ENCODE assay signal across 1 cellular context in the genomic region with DNA sequence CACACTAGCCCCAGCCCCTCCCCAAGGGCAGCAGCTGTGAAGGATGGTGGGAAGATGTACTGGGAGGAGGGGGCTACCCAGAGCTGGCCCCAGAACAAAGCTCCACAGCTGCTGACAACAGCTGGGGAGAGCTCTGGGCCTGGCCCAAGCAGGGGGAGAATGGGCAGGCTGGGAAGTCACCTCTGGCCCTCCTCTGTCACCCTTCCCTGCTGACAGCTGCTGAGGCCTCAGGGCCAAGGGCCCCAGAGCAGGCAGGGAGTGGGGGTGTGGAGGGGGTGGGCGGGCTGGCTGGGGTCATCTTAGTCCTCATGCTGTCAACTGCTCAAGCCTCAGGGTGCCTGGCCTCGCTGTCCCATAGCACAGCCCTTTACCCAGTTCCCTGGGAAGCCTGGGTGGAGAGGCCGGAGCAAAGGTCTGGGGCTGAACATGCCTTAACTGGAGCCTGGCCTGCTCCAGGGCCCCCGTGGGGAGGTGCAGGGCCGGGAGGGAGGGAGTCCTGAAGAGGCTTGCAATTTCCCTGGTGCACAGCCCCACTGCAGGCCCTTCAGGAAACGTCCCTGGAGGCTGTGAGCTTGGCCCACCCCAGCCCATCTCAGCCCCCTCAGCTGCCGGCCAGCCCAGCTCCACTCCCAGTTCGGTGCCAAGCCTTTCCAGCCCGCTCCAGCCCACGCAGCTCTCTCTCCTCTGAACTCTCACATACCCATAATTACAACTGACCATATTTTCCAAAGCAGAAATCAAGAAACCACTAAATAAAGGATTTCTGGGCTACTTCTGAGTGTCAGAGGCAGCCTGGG.
TF ChIP-seq lines count a peak whose summit lies in the region.

No MANE protein-coding gene starts in this region.

TF ChIP-seq in GM23338, 12 proteins besides CTCF, POLR2A, EP300 and RAD21 (continued from another document):
- TF ChIP-seq, protein P1, sequence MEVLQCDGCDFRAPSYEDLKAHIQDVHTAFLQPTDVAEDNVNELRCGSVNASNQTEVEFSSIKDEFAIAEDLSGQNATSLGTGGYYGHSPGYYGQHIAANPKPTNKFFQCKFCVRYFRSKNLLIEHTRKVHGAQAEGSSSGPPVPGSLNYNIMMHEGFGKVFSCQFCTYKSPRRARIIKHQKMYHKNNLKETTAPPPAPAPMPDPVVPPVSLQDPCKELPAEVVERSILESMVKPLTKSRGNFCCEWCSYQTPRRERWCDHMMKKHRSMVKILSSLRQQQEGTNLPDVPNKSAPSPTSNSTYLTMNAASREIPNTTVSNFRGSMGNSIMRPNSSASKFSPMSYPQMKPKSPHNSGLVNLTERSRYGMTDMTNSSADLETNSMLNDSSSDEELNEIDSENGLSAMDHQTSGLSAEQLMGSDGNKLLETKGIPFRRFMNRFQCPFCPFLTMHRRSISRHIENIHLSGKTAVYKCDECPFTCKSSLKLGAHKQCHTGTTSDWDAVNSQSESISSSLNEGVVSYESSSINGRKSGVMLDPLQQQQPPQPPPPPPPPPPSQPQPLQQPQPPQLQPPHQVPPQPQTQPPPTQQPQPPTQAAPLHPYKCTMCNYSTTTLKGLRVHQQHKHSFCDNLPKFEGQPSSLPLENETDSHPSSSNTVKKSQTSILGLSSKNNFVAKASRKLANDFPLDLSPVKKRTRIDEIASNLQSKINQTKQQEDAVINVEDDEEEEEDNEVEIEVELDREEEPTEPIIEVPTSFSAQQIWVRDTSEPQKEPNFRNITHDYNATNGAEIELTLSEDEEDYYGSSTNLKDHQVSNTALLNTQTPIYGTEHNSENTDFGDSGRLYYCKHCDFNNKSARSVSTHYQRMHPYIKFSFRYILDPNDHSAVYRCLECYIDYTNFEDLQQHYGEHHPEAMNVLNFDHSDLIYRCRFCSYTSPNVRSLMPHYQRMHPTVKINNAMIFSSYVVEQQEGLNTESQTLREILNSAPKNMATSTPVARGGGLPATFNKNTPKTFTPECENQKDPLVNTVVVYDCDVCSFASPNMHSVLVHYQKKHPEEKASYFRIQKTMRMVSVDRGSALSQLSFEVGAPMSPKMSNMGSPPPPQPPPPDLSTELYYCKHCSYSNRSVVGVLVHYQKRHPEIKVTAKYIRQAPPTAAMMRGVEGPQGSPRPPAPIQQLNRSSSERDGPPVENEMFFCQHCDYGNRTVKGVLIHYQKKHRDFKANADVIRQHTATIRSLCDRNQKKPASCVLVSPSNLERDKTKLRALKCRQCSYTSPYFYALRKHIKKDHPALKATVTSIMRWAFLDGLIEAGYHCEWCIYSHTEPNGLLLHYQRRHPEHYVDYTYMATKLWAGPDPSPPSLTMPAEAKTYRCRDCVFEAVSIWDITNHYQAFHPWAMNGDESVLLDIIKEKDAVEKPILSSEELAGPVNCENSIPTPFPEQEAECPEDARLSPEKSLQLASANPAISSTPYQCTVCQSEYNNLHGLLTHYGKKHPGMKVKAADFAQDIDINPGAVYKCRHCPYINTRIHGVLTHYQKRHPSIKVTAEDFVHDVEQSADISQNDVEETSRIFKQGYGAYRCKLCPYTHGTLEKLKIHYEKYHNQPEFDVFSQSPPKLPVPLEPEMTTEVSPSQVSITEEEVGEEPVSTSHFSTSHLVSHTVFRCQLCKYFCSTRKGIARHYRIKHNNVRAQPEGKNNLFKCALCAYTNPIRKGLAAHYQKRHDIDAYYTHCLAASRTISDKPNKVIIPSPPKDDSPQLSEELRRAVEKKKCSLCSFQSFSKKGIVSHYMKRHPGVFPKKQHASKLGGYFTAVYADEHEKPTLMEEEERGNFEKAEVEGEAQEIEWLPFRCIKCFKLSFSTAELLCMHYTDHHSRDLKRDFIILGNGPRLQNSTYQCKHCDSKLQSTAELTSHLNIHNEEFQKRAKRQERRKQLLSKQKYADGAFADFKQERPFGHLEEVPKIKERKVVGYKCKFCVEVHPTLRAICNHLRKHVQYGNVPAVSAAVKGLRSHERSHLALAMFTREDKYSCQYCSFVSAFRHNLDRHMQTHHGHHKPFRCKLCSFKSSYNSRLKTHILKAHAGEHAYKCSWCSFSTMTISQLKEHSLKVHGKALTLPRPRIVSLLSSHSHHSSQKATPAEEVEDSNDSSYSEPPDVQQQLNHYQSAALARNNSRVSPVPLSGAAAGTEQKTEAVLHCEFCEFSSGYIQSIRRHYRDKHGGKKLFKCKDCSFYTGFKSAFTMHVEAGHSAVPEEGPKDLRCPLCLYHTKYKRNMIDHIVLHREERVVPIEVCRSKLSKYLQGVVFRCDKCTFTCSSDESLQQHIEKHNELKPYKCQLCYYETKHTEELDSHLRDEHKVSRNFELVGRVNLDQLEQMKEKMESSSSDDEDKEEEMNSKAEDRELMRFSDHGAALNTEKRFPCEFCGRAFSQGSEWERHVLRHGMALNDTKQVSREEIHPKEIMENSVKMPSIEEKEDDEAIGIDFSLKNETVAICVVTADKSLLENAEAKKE (CRISPR knock-in tag; IDR thresholded peaks at IDR 0.05), result no peak
- TF ChIP-seq POLR2AphosphoS5 (IDR thresholded peaks at IDR 0.05; ENCODE audit: low read depth) (no peak), JUNB (IDR thresholded peaks at IDR 0.05; ENCODE audit: unreplicated experiment) (no peak), EZH2phosphoT487 (IDR thresholded peaks at IDR 0.05; ENCODE audit: unreplicated experiment) (no peak), CREB1 (CRISPR knock-in tag; IDR thresholded peaks at IDR 0.05; ENCODE audit: low read depth) (no peak), ZNF331 (CRISPR knock-in tag; IDR thresholded peaks at IDR 0.05; ENCODE audit: low read depth) (no peak), ZNF114 (CRISPR knock-in tag; IDR thresholded peaks at IDR 0.05) (no peak)
- TF ChIP-seq, protein P2, sequence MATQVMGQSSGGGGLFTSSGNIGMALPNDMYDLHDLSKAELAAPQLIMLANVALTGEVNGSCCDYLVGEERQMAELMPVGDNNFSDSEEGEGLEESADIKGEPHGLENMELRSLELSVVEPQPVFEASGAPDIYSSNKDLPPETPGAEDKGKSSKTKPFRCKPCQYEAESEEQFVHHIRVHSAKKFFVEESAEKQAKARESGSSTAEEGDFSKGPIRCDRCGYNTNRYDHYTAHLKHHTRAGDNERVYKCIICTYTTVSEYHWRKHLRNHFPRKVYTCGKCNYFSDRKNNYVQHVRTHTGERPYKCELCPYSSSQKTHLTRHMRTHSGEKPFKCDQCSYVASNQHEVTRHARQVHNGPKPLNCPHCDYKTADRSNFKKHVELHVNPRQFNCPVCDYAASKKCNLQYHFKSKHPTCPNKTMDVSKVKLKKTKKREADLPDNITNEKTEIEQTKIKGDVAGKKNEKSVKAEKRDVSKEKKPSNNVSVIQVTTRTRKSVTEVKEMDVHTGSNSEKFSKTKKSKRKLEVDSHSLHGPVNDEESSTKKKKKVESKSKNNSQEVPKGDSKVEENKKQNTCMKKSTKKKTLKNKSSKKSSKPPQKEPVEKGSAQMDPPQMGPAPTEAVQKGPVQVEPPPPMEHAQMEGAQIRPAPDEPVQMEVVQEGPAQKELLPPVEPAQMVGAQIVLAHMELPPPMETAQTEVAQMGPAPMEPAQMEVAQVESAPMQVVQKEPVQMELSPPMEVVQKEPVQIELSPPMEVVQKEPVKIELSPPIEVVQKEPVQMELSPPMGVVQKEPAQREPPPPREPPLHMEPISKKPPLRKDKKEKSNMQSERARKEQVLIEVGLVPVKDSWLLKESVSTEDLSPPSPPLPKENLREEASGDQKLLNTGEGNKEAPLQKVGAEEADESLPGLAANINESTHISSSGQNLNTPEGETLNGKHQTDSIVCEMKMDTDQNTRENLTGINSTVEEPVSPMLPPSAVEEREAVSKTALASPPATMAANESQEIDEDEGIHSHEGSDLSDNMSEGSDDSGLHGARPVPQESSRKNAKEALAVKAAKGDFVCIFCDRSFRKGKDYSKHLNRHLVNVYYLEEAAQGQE (IDR thresholded peaks at IDR 0.05; ENCODE audit: unreplicated experiment), result no peak
